ENCODE assay signal across 14 cellular contexts in the genomic region with DNA sequence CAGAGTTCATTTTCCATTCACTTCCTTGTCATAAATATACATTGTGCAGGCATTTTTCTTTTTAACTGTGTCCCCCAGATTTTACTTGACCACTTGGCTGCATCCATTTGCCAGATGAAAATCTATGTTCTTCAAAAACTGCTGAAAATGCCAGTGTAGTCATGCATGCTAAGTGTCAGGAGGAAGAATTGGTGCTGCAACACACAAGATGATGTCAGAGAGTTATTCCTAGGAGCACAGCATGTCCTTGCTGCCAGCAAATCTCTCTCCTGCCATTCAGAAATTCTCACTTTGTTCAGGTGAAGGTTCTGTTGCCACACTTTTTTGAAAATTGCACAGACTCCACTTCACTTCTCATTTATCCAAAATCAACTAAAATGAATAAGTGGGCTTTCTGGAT.
DNase-seq lines count a peak whose midpoint lies in the region; ATAC-seq and TF ChIP-seq lines count a peak whose summit lies in the region.
"Had no signal": no experiment of that assay in that cellular context is flagged by ENCODE, and none has a peak within 500 bp of the region (broad histone marks: within the 10 kb centered on the region; RNA-seq: fewer than 3 reads in every experiment).

No MANE protein-coding gene starts in this region.

- H3K36me3 ChIP-seq in body of pancreas (replicated peaks in 1 of 2; ENCODE audit: insufficient read depth in 1 of 2, low read depth in 2 of 2) (no peaks in the 10 kb centered on the region), kidney epithelial cell (ENCODE audit: control insufficient read depth, insufficient read depth, low read length) (no peaks in the 10 kb centered on the region), SJCRH30 (no peaks in the 10 kb centered on the region)
- H3K36me3 ChIP-seq: MG63 had no signal

- H3K27me3 ChIP-seq in body of pancreas (no peaks in the 10 kb centered on the region), kidney epithelial cell (ENCODE audit: control insufficient read depth, insufficient read depth, low read length) (no peaks in the 10 kb centered on the region), SJCRH30 (no peaks in the 10 kb centered on the region; the same call in 1 of the 2 replicates)

- no peak for TF ChIP-seq RAD21 in Ishikawa (IDR thresholded peaks at IDR 0.05; ENCODE audit: low read depth)

- H3K27ac ChIP-seq in body of pancreas (no peak overlapping the region), SJCRH30 (no peak overlapping the region)

- intact Hi-C loops in body of pancreas (cut with DNase I) = no loop called here

- ATAC-seq in body of pancreas (peak; percentile 83), GM21526 (IDR thresholded peaks at IDR 0.05; ENCODE audit: low FRiP score, unreplicated experiment) (no peak)

- no peaks in the 10 kb centered on the region for H3K9me3 ChIP-seq in body of pancreas
- H3K9me3 ChIP-seq in SJCRH30 (replicated peaks) = no peaks in the 10 kb centered on the region; the same call in 1 of the 2 replicates
- H3K9me3 ChIP-seq: MG63 had no signal

- no peak for TF ChIP-seq POLR2A in body of pancreas (IDR thresholded peaks at IDR 0.05)

- H3K4me3 ChIP-seq in body of pancreas = no peak overlapping the region
- H3K4me3 ChIP-seq in kidney epithelial cell (ENCODE audit: low read depth, low read length) = no peak overlapping the region
- H3K4me3 ChIP-seq in SJCRH30 = no peak overlapping the region
- H3K4me3 ChIP-seq: MG63 had no signal

- H3K4me1 ChIP-seq in body of pancreas (peaks cover 33% of the 10 kb centered on the region), SJCRH30 (no peaks in the 10 kb centered on the region)

- TF ChIP-seq CTCF in body of pancreas (IDR thresholded peaks at IDR 0.05) (no peak), kidney epithelial cell (IDR thresholded peaks at IDR 0.05; ENCODE audit: insufficient read depth, low read length, poor library complexity, severe bottlenecking) (no peak)

- peak in 2 of 4 donors; percentile 24 to 35 for DNase-seq in body of pancreas
- peak; percentile 32 for DNase-seq in kidney epithelial cell (ENCODE audit: low read depth)
- DNase-seq in renal cortical epithelial cell (ENCODE audit: low read depth) = peak; percentile 78
- DNase-seq in SJCRH30 = no peak
- no peak for DNase-seq in GDM1 (lab: John Stamatoyannopoulos, UW)
- DNase-seq: AML-193, H7, KG1, MG63, NCI-H1105, NCI-H187, NCI-H446 had no signal

- no peak for TF ChIP-seq EP300 in Ishikawa (IDR thresholded peaks at IDR 0.05; ENCODE audit: borderline replicate concordance)

TF ChIP-seq in Ishikawa, 13 proteins besides CTCF, POLR2A, EP300 and RAD21:
- TF ChIP-seq, protein P1, sequence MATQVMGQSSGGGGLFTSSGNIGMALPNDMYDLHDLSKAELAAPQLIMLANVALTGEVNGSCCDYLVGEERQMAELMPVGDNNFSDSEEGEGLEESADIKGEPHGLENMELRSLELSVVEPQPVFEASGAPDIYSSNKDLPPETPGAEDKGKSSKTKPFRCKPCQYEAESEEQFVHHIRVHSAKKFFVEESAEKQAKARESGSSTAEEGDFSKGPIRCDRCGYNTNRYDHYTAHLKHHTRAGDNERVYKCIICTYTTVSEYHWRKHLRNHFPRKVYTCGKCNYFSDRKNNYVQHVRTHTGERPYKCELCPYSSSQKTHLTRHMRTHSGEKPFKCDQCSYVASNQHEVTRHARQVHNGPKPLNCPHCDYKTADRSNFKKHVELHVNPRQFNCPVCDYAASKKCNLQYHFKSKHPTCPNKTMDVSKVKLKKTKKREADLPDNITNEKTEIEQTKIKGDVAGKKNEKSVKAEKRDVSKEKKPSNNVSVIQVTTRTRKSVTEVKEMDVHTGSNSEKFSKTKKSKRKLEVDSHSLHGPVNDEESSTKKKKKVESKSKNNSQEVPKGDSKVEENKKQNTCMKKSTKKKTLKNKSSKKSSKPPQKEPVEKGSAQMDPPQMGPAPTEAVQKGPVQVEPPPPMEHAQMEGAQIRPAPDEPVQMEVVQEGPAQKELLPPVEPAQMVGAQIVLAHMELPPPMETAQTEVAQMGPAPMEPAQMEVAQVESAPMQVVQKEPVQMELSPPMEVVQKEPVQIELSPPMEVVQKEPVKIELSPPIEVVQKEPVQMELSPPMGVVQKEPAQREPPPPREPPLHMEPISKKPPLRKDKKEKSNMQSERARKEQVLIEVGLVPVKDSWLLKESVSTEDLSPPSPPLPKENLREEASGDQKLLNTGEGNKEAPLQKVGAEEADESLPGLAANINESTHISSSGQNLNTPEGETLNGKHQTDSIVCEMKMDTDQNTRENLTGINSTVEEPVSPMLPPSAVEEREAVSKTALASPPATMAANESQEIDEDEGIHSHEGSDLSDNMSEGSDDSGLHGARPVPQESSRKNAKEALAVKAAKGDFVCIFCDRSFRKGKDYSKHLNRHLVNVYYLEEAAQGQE (IDR thresholded peaks at IDR 0.05; ENCODE audit: low read depth) = no peak
- TF ChIP-seq TEAD4 (IDR thresholded peaks at IDR 0.05) (peak; percentile 21; the same call in 1 of the 2 replicates), CEBPB (IDR thresholded peaks at IDR 0.05) (peak; percentile 43; the same call in 1 of the 2 replicates), FOXM1 (IDR thresholded peaks at IDR 0.05; ENCODE audit: borderline replicate concordance, low read depth) (no peak)

Comparison
In these comparisons a context has a peak if more than half of its experiments do, and no peak if none do; other contexts are left out.
1. DNase-seq: peak in kidney epithelial cell (single experiment) and renal cortical epithelial cell (single experiment); none in SJCRH30 (0 of 2) and GDM1 (single experiment).